In genomic region chr16:75244844-75245758, GRCh38 we compare ENCODE assay signal across 8 cellular contexts. TPM values are rescaled to one million over a fixed set of nuclear protein-coding genes. Genes with fewer than 3 reads are reported as not detected.
DNase-seq lines count a peak whose midpoint lies in the region; ATAC-seq and TF ChIP-seq lines count a peak whose summit lies in the region.

No MANE protein-coding gene starts in this region.

- H3K9ac ChIP-seq in duodenal mucosa (ENCODE audit: low read depth in 1 of 2, low read length in 2 of 2) = peak overlapping the region; percentile 32 to 35

- peaks cover 0 to 5% of the 10 kb centered on the region in 2 donors for H3K4me1 Mint-ChIP-seq in natural killer cell treated with Interleukin-12 subunit alpha and Interleukin-12 subunit beta and Interleukin-15 and Interleukin-18, amount 100 ng/mL, for 72 hours (ENCODE audit: low read depth in 2 of 2)

- peak; percentile 73 for DNase-seq in MV-4-11 (lab: John Stamatoyannopoulos, UW)
- peak; percentile 83 for DNase-seq in lower lobe of right lung
- DNase-seq in tibial artery = peak; percentile 88 to 99
- no peak for DNase-seq in natural killer cell treated with Interleukin-12 subunit alpha and Interleukin-12 subunit beta and Interleukin-15 and Interleukin-18, amount 100 ng/mL, for 72 hours (ENCODE audit: low spot score)
- DNase-seq in NCI-H146 treated with DMSO at 0.1 percent for 48 hours (lab: John Stamatoyannopoulos, UW; ENCODE audit: unreplicated experiment) = no peak

- H3K27ac Mint-ChIP-seq in natural killer cell treated with Interleukin-12 subunit alpha and Interleukin-12 subunit beta and Interleukin-15 and Interleukin-18, amount 100 ng/mL, for 72 hours = no peak overlapping the region

- H3K4me1 ChIP-seq in duodenal mucosa (ENCODE audit: control insufficient read depth in 1 of 2, insufficient read depth in 2 of 2, low read length in 2 of 2) = peaks cover 56 to 64% of the 10 kb centered on the region in 2 donors
- H3K4me1 ChIP-seq in lower lobe of right lung = peaks cover 71% of the 10 kb centered on the region
- peaks cover 0 to 100% (median 94%) of the 10 kb centered on the region in 4 donors for H3K4me1 ChIP-seq in tibial artery

- H3K36me3 ChIP-seq in duodenal mucosa (ENCODE audit: control insufficient read depth in 1 of 2, insufficient read depth in 2 of 2, low read length in 2 of 2) = peaks cover 6 to 29% of the 10 kb centered on the region in 2 donors
- peaks cover 30% of the 10 kb centered on the region for H3K36me3 ChIP-seq in lower lobe of right lung
- peaks cover 15 to 25% (median 16%) of the 10 kb centered on the region in 3 donors for H3K36me3 ChIP-seq in tibial artery

- H3K27me3 Mint-ChIP-seq in natural killer cell treated with Interleukin-12 subunit alpha and Interleukin-12 subunit beta and Interleukin-15 and Interleukin-18, amount 100 ng/mL, for 72 hours = peaks cover 14 to 41% of the 10 kb centered on the region in 2 donors

- no peak overlapping the region for H3K4me3 Mint-ChIP-seq in natural killer cell treated with Interleukin-12 subunit alpha and Interleukin-12 subunit beta and Interleukin-15 and Interleukin-18, amount 100 ng/mL, for 72 hours

- H3K4me3 ChIP-seq in duodenal mucosa (ENCODE audit: low read depth in 1 of 2, low read length in 2 of 2) (no peak overlapping the region), lower lobe of right lung (peak overlapping the region; percentile 22), tibial artery (peak overlapping the region; percentile 15 to 18)

- no peaks in the 10 kb centered on the region for H3K9me3 Mint-ChIP-seq in natural killer cell treated with Interleukin-12 subunit alpha and Interleukin-12 subunit beta and Interleukin-15 and Interleukin-18, amount 100 ng/mL, for 72 hours

- no peaks in the 10 kb centered on the region for H3K9me3 ChIP-seq in duodenal mucosa (ENCODE audit: control insufficient read depth in 1 of 2, low read length in 2 of 2)
- no peaks in the 10 kb centered on the region for H3K9me3 ChIP-seq in lower lobe of right lung
- H3K9me3 ChIP-seq in tibial artery = no peaks in the 10 kb centered on the region

- ATAC-seq in GM19025 (IDR thresholded peaks at IDR 0.05; ENCODE audit: low read depth, unreplicated experiment) (peak; percentile 53), lower lobe of right lung (peak; percentile 78 to 85), GM21737 (IDR thresholded peaks at IDR 0.05; ENCODE audit: unreplicated experiment) (no peak)
- no peak for ATAC-seq in natural killer cell treated with Interleukin-12 subunit alpha and Interleukin-12 subunit beta and Interleukin-15 and Interleukin-18, amount 100 ng/mL, for 72 hours

- peak overlapping the region; percentile 87 for H3K27ac ChIP-seq in duodenal mucosa (ENCODE audit: low read depth, low read length)
- H3K27ac ChIP-seq in lower lobe of right lung = peak overlapping the region; percentile 88
- H3K27ac ChIP-seq in tibial artery = peak overlapping the region; percentile 93 to 99

- H3K27me3 ChIP-seq in duodenal mucosa (ENCODE audit: control insufficient read depth in 1 of 2, insufficient read depth in 2 of 2, low read length in 2 of 2) = no peaks in the 10 kb centered on the region
- no peaks in the 10 kb centered on the region for H3K27me3 ChIP-seq in lower lobe of right lung (ENCODE audit: low read depth)
- no peaks in the 10 kb centered on the region for H3K27me3 ChIP-seq in tibial artery

- intact Hi-C loops in lower lobe of right lung (cut with DNase I) = no loop called here
- intact Hi-C loops in tibial artery (cut with DNase I; ENCODE audit: low total_unique reads) = no loop called here

- TF ChIP-seq CTCF in lower lobe of right lung (IDR thresholded peaks at IDR 0.05) = no peak
- no peak for TF ChIP-seq CTCF in tibial artery (IDR thresholded peaks at IDR 0.05)

- H3K36me3 Mint-ChIP-seq in natural killer cell treated with Interleukin-12 subunit alpha and Interleukin-12 subunit beta and Interleukin-15 and Interleukin-18, amount 100 ng/mL, for 72 hours = no peaks in the 10 kb centered on the region

RNA-seq across cellular contexts. Expression of gene BCAR1, which starts 6.3 kb away (rescaled TPM):
- 65.1 TPM for total RNA-seq in lower lobe of right lung
- not detected for total RNA-seq in natural killer cell treated with Interleukin-12 subunit alpha and Interleukin-12 subunit beta and Interleukin-15 and Interleukin-18, amount 100 ng/mL, for 72 hours

RNA-seq across cellular contexts. Expression of gene CTRB1, which starts 26.3 kb away (rescaled TPM):
- not detected for total RNA-seq in lower lobe of right lung
- total RNA-seq in natural killer cell treated with Interleukin-12 subunit alpha and Interleukin-12 subunit beta and Interleukin-15 and Interleukin-18, amount 100 ng/mL, for 72 hours = not detected

RNA-seq across cellular contexts. Expression of gene CTRB2, which starts 38.1 kb away (rescaled TPM):
- 0.44 TPM for total RNA-seq in lower lobe of right lung
- not detected for total RNA-seq in natural killer cell treated with Interleukin-12 subunit alpha and Interleukin-12 subunit beta and Interleukin-15 and Interleukin-18, amount 100 ng/mL, for 72 hours

Comparison
In these comparisons a context has a peak if more than half of its experiments do, and no peak if none do; other contexts are left out.
1. ATAC-seq: peak in GM19025 (single experiment) and lower lobe of right lung (2 of 2); none in natural killer cell treated with Interleukin-12 subunit alpha and Interleukin-12 subunit beta and Interleukin-15 and Interleukin-18, amount 100 ng/mL, for 72 hours (0 of 2) and GM21737 (single experiment).
2. DNase-seq: peak in MV-4-11 (single experiment), lower lobe of right lung (single experiment) and tibial artery (2 of 2); none in natural killer cell treated with Interleukin-12 subunit alpha and Interleukin-12 subunit beta and Interleukin-15 and Interleukin-18, amount 100 ng/mL, for 72 hours (single experiment) and NCI-H146 treated with DMSO at 0.1 percent for 48 hours (single experiment).
3. H3K4me3 ChIP-seq: peak in lower lobe of right lung (single experiment) and tibial artery (2 of 2); none in duodenal mucosa (0 of 2).
4. RNA of gene BCAR1, which starts 6.3 kb away (total RNA-seq): 65.1 TPM in lower lobe of right lung (single experiment); not detected in natural killer cell treated with Interleukin-12 subunit alpha and Interleukin-12 subunit beta and Interleukin-15 and Interleukin-18, amount 100 ng/mL, for 72 hours; every median in the first group is over 10 times any median in the second.
5. Peak in every context shown above with its lines, with median percentiles within 50 percentile points of each other: H3K27ac ChIP-seq.